ENCODE assay signal across 1 cellular context in the genomic region with DNA sequence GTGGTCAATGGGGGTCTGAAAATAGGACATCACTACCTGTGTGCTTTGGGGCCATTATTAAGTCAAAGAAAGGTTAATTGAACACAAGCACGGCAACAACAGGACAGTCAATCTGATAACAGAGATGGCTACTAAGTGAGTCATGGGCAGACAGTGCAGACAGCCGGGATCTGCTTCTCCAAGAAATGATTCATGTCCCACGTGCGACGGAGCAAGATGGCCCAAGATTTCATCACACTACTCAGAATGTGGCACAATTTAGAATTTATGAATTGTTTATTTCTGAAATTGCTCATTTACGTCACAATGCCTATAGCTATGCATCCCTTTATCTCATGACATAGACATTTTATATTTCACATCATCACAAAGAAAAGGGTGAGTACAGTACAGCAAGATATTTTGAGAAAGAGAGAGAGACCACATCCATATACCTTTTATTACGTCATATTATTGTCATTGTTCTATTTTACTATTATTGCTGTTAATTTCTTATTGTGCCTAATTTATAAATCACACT.
TF ChIP-seq lines count a peak whose summit lies in the region.

No MANE protein-coding gene starts in this region.

TF ChIP-seq in SK-N-SH, 30 proteins besides CTCF, POLR2A, EP300 and RAD21 (continued from another document):
- TF ChIP-seq, protein P1, sequence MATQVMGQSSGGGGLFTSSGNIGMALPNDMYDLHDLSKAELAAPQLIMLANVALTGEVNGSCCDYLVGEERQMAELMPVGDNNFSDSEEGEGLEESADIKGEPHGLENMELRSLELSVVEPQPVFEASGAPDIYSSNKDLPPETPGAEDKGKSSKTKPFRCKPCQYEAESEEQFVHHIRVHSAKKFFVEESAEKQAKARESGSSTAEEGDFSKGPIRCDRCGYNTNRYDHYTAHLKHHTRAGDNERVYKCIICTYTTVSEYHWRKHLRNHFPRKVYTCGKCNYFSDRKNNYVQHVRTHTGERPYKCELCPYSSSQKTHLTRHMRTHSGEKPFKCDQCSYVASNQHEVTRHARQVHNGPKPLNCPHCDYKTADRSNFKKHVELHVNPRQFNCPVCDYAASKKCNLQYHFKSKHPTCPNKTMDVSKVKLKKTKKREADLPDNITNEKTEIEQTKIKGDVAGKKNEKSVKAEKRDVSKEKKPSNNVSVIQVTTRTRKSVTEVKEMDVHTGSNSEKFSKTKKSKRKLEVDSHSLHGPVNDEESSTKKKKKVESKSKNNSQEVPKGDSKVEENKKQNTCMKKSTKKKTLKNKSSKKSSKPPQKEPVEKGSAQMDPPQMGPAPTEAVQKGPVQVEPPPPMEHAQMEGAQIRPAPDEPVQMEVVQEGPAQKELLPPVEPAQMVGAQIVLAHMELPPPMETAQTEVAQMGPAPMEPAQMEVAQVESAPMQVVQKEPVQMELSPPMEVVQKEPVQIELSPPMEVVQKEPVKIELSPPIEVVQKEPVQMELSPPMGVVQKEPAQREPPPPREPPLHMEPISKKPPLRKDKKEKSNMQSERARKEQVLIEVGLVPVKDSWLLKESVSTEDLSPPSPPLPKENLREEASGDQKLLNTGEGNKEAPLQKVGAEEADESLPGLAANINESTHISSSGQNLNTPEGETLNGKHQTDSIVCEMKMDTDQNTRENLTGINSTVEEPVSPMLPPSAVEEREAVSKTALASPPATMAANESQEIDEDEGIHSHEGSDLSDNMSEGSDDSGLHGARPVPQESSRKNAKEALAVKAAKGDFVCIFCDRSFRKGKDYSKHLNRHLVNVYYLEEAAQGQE (IDR thresholded peaks at IDR 0.05; ENCODE audit: low read depth, low read length), result peak; percentile 42; the same call in 1 of the 2 replicates
- TF ChIP-seq FOXM1 (IDR thresholded peaks at IDR 0.05; ENCODE audit: low read depth) (0 out of 2 replicates have a peak, but pooled peaks have one; percentile 50), MEF2A (IDR thresholded peaks at IDR 0.05; ENCODE audit: borderline replicate concordance, low read depth) (peak; percentile 49; the same call in 1 of the 2 replicates), TCF12 (IDR thresholded peaks at IDR 0.05) (peak; percentile 93), SIN3A (IDR thresholded peaks at IDR 0.05; ENCODE audit: borderline replicate concordance, low read depth, low read length) (peak; percentile 35; the same call in 1 of the 2 replicates), SMC3 (IDR thresholded peaks at IDR 0.05; ENCODE audit: low read depth, low read length) (no peak), RCOR1 (IDR thresholded peaks at IDR 0.05; ENCODE audit: low read length) (no peak), RFX5 (IDR thresholded peaks at IDR 0.05; ENCODE audit: low read length) (no peak), NRF1 (IDR thresholded peaks at IDR 0.05; ENCODE audit: low read depth, low read length) (no peak), POLR2AphosphoS5 (IDR thresholded peaks at IDR 0.05; ENCODE audit: low read depth, low read length) (peak; percentile 70; the same call in 1 of the 2 replicates), GATA2 (CRISPR knock-in tag; IDR thresholded peaks at IDR 0.05) (no peak)
- TF ChIP-seq, protein P2, sequence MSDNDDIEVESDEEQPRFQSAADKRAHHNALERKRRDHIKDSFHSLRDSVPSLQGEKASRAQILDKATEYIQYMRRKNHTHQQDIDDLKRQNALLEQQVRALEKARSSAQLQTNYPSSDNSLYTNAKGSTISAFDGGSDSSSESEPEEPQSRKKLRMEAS (IDR thresholded peaks at IDR 0.05; ENCODE audit: low read depth), result peak; percentile 98
- TF ChIP-seq, protein P3, sequence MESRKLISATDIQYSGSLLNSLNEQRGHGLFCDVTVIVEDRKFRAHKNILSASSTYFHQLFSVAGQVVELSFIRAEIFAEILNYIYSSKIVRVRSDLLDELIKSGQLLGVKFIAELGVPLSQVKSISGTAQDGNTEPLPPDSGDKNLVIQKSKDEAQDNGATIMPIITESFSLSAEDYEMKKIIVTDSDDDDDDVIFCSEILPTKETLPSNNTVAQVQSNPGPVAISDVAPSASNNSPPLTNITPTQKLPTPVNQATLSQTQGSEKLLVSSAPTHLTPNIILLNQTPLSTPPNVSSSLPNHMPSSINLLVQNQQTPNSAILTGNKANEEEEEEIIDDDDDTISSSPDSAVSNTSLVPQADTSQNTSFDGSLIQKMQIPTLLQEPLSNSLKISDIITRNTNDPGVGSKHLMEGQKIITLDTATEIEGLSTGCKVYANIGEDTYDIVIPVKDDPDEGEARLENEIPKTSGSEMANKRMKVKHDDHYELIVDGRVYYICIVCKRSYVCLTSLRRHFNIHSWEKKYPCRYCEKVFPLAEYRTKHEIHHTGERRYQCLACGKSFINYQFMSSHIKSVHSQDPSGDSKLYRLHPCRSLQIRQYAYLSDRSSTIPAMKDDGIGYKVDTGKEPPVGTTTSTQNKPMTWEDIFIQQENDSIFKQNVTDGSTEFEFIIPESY (IDR thresholded peaks at IDR 0.05; ENCODE audit: borderline replicate concordance, low read depth), result peak; percentile 77; the same call in 1 of the 2 replicates
- TF ChIP-seq, protein P4, sequence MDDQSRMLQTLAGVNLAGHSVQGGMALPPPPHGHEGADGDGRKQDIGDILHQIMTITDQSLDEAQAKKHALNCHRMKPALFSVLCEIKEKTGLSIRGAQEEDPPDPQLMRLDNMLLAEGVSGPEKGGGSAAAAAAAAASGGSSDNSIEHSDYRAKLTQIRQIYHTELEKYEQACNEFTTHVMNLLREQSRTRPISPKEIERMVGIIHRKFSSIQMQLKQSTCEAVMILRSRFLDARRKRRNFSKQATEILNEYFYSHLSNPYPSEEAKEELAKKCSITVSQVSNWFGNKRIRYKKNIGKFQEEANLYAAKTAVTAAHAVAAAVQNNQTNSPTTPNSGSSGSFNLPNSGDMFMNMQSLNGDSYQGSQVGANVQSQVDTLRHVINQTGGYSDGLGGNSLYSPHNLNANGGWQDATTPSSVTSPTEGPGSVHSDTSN (IDR thresholded peaks at IDR 0.05), result peak; percentile 92
